9 cellular contexts compared by ENCODE assay signal in the genomic region with DNA sequence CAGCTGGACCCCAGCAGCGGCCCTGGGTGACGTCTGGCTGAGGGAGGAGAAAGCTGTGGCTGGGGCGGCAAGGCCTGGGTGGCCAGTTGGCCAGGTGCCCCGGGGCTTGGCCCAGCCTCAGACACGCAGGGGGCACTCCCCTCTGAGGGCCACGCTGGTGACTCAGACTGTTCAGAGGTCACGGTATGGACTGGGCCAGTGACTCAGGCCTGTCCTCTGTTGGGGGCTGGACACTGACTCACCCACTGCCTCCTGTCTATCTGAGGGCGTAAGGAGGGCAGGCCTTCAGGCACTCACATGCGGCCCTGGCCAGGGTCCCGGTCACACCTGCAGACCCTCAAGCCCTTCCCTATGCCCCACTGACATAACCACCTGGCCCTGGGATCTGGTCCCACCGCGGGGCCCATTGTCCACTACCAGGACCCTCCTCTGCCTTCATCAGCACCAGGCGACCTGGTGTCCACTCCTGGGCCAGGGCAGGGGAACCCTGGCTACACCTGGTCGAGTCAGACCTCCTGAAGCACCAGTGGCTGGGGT. TPM values are rescaled to one million over a fixed set of nuclear protein-coding genes. Genes with fewer than 3 reads are reported as not detected.
DNase-seq lines count a peak whose midpoint lies in the region; ATAC-seq and TF ChIP-seq lines count a peak whose summit lies in the region.
"Had no signal": no experiment of that assay in that cellular context is flagged by ENCODE, and none has a peak within 500 bp of the region (broad histone marks: within the 10 kb centered on the region; RNA-seq: fewer than 3 reads in every experiment).

No MANE protein-coding gene starts in this region.

- H3K36me3 Mint-ChIP-seq in activated T-helper 17 cell treated with anti-CD3 and anti-CD28 coated beads, Interleukin-2, amount 50 U/mL, for 72 hours (ENCODE audit: low read depth) = no peaks in the 10 kb centered on the region
- H3K36me3 Mint-ChIP-seq: T-cell had no signal

- H3K36me3 ChIP-seq in RWPE2 (ENCODE audit: low read depth) (no peaks in the 10 kb centered on the region), sigmoid colon (no peaks in the 10 kb centered on the region)
- no peaks in the 10 kb centered on the region for H3K36me3 ChIP-seq in effector memory CD4-positive, alpha-beta T cell (ENCODE audit: control insufficient read depth, insufficient read depth, low read length)

- H3K9me3 ChIP-seq in RWPE2 (ENCODE audit: severe bottlenecking) (no peaks in the 10 kb centered on the region), sigmoid colon (no peaks in the 10 kb centered on the region)
- no peaks in the 10 kb centered on the region for H3K9me3 ChIP-seq in effector memory CD4-positive, alpha-beta T cell (ENCODE audit: control insufficient read depth, low read length)

- H3K27me3 ChIP-seq in RWPE2 (ENCODE audit: insufficient read depth, poor library complexity, severe bottlenecking) (no peaks in the 10 kb centered on the region), sigmoid colon (peaks cover 0 to 17% (median 0%) of the 10 kb centered on the region in 3 donors)
- no peaks in the 10 kb centered on the region for H3K27me3 ChIP-seq in effector memory CD4-positive, alpha-beta T cell (replicated peaks; ENCODE audit: control insufficient read depth, insufficient read depth, low read length, poor library complexity, severe bottlenecking)

- H3K27ac Mint-ChIP-seq in activated T-helper 17 cell treated with anti-CD3 and anti-CD28 coated beads, Interleukin-2, amount 50 U/mL, for 72 hours = no peak overlapping the region
- H3K27ac Mint-ChIP-seq: T-cell had no signal

- peaks cover 4% of the 10 kb centered on the region for H3K27me3 Mint-ChIP-seq in activated T-helper 17 cell treated with anti-CD3 and anti-CD28 coated beads, Interleukin-2, amount 50 U/mL, for 72 hours

- H3K4me1 Mint-ChIP-seq in activated T-helper 17 cell treated with anti-CD3 and anti-CD28 coated beads, Interleukin-2, amount 50 U/mL, for 72 hours = no peaks in the 10 kb centered on the region

- H3K4me3 ChIP-seq in RWPE2 (ENCODE audit: severe bottlenecking) (no peak overlapping the region), sigmoid colon (no peak overlapping the region)
- H3K4me3 ChIP-seq in effector memory CD4-positive, alpha-beta T cell (ENCODE audit: insufficient read depth, low read depth, low read length, poor library complexity, severe bottlenecking) = no peak overlapping the region

- H3K27ac ChIP-seq in RWPE2 (ENCODE audit: poor library complexity, severe bottlenecking) (peak overlapping the region; percentile 13), sigmoid colon (no peak overlapping the region)
- H3K27ac ChIP-seq in effector memory CD4-positive, alpha-beta T cell (ENCODE audit: insufficient read depth, low read length, poor library complexity, severe bottlenecking) = no peak overlapping the region

- intact Hi-C loops in sigmoid colon (cut with DNase I) = no loop called here

- TF ChIP-seq POLR2A in sigmoid colon (IDR thresholded peaks at IDR 0.05) = no peak

- TF ChIP-seq EP300 in sigmoid colon (IDR thresholded peaks at IDR 0.05) = no peak

- ATAC-seq in RWPE2 (ENCODE audit: low read depth) (peak; percentile 76), GM18861 (IDR thresholded peaks at IDR 0.05; ENCODE audit: unreplicated experiment) (no peak)
- ATAC-seq in activated T-helper 17 cell treated with anti-CD3 and anti-CD28 coated beads, Interleukin-2, amount 50 U/mL, for 72 hours (replicated peaks) = no peak
- ATAC-seq: T-cell had no signal

- WGBS in sigmoid colon, 2 donors = 71 to 79% methylated on average over 14 of the region's 14 CpGs

- TF ChIP-seq CTCF in GM10266 (IDR thresholded peaks at IDR 0.05; ENCODE audit: control insufficient read depth, insufficient read depth, low read depth, missing control alignments) = no peak
- no peak for TF ChIP-seq CTCF in RWPE2 (IDR thresholded peaks at IDR 0.05; ENCODE audit: poor library complexity, severe bottlenecking)
- TF ChIP-seq CTCF in sigmoid colon (IDR thresholded peaks at IDR 0.05) = no peak

- peaks cover 9% of the 10 kb centered on the region for H3K4me1 ChIP-seq in RWPE2 (ENCODE audit: insufficient read depth, poor library complexity, severe bottlenecking)
- no peaks in the 10 kb centered on the region for H3K4me1 ChIP-seq in sigmoid colon
- H3K4me1 ChIP-seq in effector memory CD4-positive, alpha-beta T cell (ENCODE audit: control insufficient read depth, insufficient read depth, low read length, poor library complexity, severe bottlenecking) = peaks cover 5% of the 10 kb centered on the region

- DNase-seq in GM10266 (ENCODE audit: extremely low spot score) (peak; percentile 22), RWPE2 (ENCODE audit: low spot score) (peak; percentile 78), foreskin melanocyte (peak; percentile 26), sigmoid colon (peak; percentile 67), NCI-H187 (lab: John Stamatoyannopoulos, UW) (no peak)
- DNase-seq in effector memory CD4-positive, alpha-beta T cell = no peak

- no peaks in the 10 kb centered on the region for H3K9me3 Mint-ChIP-seq in activated T-helper 17 cell treated with anti-CD3 and anti-CD28 coated beads, Interleukin-2, amount 50 U/mL, for 72 hours
- H3K9me3 Mint-ChIP-seq: T-cell had no signal

- no peak overlapping the region for H3K4me3 Mint-ChIP-seq in activated T-helper 17 cell treated with anti-CD3 and anti-CD28 coated beads, Interleukin-2, amount 50 U/mL, for 72 hours
- H3K4me3 Mint-ChIP-seq: T-cell had no signal

RNA-seq across cellular contexts. Expression of a gene that starts 3.7 kb away (rescaled TPM):
- under 1 TPM in 1 of 4 donors, not detected in 3; under 0.01 TPM for total RNA-seq in sigmoid colon
- polyA plus RNA-seq in sigmoid colon = under 1 TPM in 2 of 3 donors, not detected in 1; under 0.01 to 0.09 TPM
- not detected for total RNA-seq in activated T-helper 17 cell treated with anti-CD3 and anti-CD28 coated beads, Interleukin-2, amount 50 U/mL, for 72 hours

Comparison
In these comparisons a context has a peak if more than half of its experiments do, and no peak if none do; other contexts are left out.
1. DNase-seq: peak in GM10266 (single experiment), RWPE2 (single experiment), foreskin melanocyte (single experiment) and sigmoid colon (single experiment); none in NCI-H187 (0 of 2) and effector memory CD4-positive, alpha-beta T cell (0 of 3).